Comparison of ENCODE assay signal across 1 cellular context in the genomic region with DNA sequence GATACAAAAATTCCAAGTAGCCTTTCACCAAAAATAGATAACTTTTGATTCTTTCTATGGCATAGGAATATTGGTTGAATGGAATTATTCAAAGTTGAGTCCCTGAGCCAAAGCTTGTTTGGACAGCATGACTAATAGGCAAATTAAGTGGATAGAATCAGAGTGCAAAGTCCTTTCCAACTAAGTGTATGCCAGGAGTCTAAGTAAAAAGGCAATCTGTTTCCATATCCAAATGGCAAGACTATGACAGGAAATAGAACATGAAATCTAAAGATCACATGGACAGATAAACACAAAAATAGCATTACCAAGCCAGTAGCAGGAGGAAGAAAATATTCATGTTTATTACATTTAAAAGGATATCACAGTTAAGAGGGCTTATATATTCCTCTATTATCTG.
TF ChIP-seq lines count a peak whose summit lies in the region.

No MANE protein-coding gene starts in this region.

TF ChIP-seq in HepG2, 621 proteins besides CTCF, POLR2A, EP300 and RAD21 (continued from another document):
- TF ChIP-seq REPIN1 (CRISPR knock-in tag; IDR thresholded peaks at IDR 0.05; ENCODE audit: borderline replicate concordance, low read depth) (no peak), YEATS2 (CRISPR knock-in tag; IDR thresholded peaks at IDR 0.05; ENCODE audit: borderline replicate concordance) (no peak), ZNF761 (CRISPR knock-in tag; conservative IDR thresholded peaks at IDR 0.05) (no peak), THAP9 (CRISPR knock-in tag; IDR thresholded peaks at IDR 0.05; ENCODE audit: borderline replicate concordance) (no peak), YY1 (IDR thresholded peaks at IDR 0.05; ENCODE audit: insufficient read depth, insufficient replicate concordance, low read depth, low read length) (no peak), BHLHE40 (IDR thresholded peaks at IDR 0.05; ENCODE audit: low read length) (no peak), NFAT5 (CRISPR knock-in tag; IDR thresholded peaks at IDR 0.05) (no peak), XRCC5 (optimal IDR thresholded peaks at IDR 0.05; ENCODE audit: low read length) (no peak), WIZ (CRISPR knock-in tag; IDR thresholded peaks at IDR 0.05) (no peak), ZNF878 (CRISPR knock-in tag; IDR thresholded peaks at IDR 0.05) (no peak), ZNF138 (CRISPR knock-in tag; IDR thresholded peaks at IDR 0.05; ENCODE audit: low read depth) (no peak), KLF9 (CRISPR knock-in tag; IDR thresholded peaks at IDR 0.05; ENCODE audit: low read depth) (no peak), ZNF552 (CRISPR knock-in tag; IDR thresholded peaks at IDR 0.05; ENCODE audit: borderline replicate concordance) (no peak), ZSCAN31 (CRISPR knock-in tag; IDR thresholded peaks at IDR 0.05; ENCODE audit: low read depth) (no peak), ZNF17 (CRISPR knock-in tag; IDR thresholded peaks at IDR 0.05) (no peak), ZNF850 (CRISPR knock-in tag; conservative IDR thresholded peaks at IDR 0.05) (no peak), ARID3A (IDR thresholded peaks at IDR 0.05; ENCODE audit: low read depth, low read length) (peak; percentile 53), ZNF790 (CRISPR knock-in tag; IDR thresholded peaks at IDR 0.05; ENCODE audit: borderline replicate concordance) (no peak), FOSL1 (CRISPR knock-in tag; IDR thresholded peaks at IDR 0.05; ENCODE audit: borderline replicate concordance) (peak; percentile 41; the same call in 1 of the 2 replicates), NR3C1 (CRISPR knock-in tag; IDR thresholded peaks at IDR 0.05) (no peak), FOXA1 (IDR thresholded peaks at IDR 0.05) (no peak), FOXA1 (CRISPR knock-in tag; IDR thresholded peaks at IDR 0.05) (0 out of 2 replicates have a peak, but pooled peaks have one; percentile 14), ASH2L (IDR thresholded peaks at IDR 0.05; ENCODE audit: insufficient read length, low read depth, low read length) (no peak), FOSL2 (CRISPR knock-in tag; IDR thresholded peaks at IDR 0.05) (peak; percentile 12; the same call in 1 of the 2 replicates), CBFB (CRISPR knock-in tag; IDR thresholded peaks at IDR 0.05) (no peak), ZNF773 (CRISPR knock-in tag; IDR thresholded peaks at IDR 0.05; ENCODE audit: borderline replicate concordance) (no peak), ADNP (CRISPR knock-in tag; IDR thresholded peaks at IDR 0.05) (no peak), ZBTB2 (CRISPR knock-in tag; IDR thresholded peaks at IDR 0.05; ENCODE audit: low read depth) (no peak), MYPOP (CRISPR knock-in tag; IDR thresholded peaks at IDR 0.05) (no peak), NR2F6 (IDR thresholded peaks at IDR 0.05) (no peak), NR2F6 (CRISPR knock-in tag; IDR thresholded peaks at IDR 0.05) (no peak)
- TF ChIP-seq, protein P1, sequence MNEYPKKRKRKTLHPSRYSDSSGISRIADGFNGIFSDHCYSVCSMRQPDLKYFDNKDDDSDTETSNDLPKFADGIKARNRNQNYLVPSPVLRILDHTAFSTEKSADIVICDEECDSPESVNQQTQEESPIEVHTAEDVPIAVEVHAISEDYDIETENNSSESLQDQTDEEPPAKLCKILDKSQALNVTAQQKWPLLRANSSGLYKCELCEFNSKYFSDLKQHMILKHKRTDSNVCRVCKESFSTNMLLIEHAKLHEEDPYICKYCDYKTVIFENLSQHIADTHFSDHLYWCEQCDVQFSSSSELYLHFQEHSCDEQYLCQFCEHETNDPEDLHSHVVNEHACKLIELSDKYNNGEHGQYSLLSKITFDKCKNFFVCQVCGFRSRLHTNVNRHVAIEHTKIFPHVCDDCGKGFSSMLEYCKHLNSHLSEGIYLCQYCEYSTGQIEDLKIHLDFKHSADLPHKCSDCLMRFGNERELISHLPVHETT (CRISPR knock-in tag; conservative IDR thresholded peaks at IDR 0.05): no peak
- TF ChIP-seq, protein P2, sequence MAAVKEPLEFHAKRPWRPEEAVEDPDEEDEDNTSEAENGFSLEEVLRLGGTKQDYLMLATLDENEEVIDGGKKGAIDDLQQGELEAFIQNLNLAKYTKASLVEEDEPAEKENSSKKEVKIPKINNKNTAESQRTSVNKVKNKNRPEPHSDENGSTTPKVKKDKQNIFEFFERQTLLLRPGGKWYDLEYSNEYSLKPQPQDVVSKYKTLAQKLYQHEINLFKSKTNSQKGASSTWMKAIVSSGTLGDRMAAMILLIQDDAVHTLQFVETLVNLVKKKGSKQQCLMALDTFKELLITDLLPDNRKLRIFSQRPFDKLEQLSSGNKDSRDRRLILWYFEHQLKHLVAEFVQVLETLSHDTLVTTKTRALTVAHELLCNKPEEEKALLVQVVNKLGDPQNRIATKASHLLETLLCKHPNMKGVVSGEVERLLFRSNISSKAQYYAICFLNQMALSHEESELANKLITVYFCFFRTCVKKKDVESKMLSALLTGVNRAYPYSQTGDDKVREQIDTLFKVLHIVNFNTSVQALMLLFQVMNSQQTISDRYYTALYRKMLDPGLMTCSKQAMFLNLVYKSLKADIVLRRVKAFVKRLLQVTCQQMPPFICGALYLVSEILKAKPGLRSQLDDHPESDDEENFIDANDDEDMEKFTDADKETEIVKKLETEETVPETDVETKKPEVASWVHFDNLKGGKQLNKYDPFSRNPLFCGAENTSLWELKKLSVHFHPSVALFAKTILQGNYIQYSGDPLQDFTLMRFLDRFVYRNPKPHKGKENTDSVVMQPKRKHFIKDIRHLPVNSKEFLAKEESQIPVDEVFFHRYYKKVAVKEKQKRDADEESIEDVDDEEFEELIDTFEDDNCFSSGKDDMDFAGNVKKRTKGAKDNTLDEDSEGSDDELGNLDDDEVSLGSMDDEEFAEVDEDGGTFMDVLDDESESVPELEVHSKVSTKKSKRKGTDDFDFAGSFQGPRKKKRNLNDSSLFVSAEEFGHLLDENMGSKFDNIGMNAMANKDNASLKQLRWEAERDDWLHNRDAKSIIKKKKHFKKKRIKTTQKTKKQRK (IDR thresholded peaks at IDR 0.05; ENCODE audit: low read length): no peak
